Comparison of ENCODE assay signal across 27 cellular contexts in genomic region chr9:137359850-137360249, GRCh38.
"Had no signal": no experiment of that assay in that cellular context is flagged by ENCODE, and none has a peak within 500 bp of the region (broad histone marks: within the 10 kb centered on the region; RNA-seq: fewer than 3 reads in every experiment).

No MANE protein-coding gene starts in this region.

- H3K9me3 ChIP-seq: testis, thyroid gland had no signal

- H3K4me1 ChIP-seq: stomach, suprapubic skin, testis, thyroid gland, tibial artery, tibial nerve, transverse colon, upper lobe of right lung, uterus, vagina had no signal

- H3K36me3 ChIP-seq: suprapubic skin, thoracic aorta, thyroid gland, transverse colon, upper lobe of right lung, uterus had no signal

- FAIRE-seq: urothelium cell line had no signal

- H3K27me3 ChIP-seq: stomach, suprapubic skin, testis, thyroid gland, tibial artery, tibial nerve, transverse colon, upper lobe of left lung, upper lobe of right lung, uterus, vagina had no signal

- DNase-seq: stimulated activated CD4-positive, alpha-beta T cell treated with anti-CD3 and anti-CD28 coated beads, Interleukin-2, amount 100 ng/mL, for 48 hours; stimulated activated CD4-positive, alpha-beta T cell treated with anti-CD3 and anti-CD28 coated beads, Interleukin-4, amount 100 ng/mL, for 1 hour; stimulated activated CD4-positive, alpha-beta T cell treated with anti-CD3 and anti-CD28 coated beads, Interleukin-4, amount 100 ng/mL, for 24 hours; stimulated activated CD4-positive, alpha-beta T cell treated with anti-CD3 and anti-CD28 coated beads, Interleukin-4, amount 100 ng/mL, for 4 hours; stimulated activated CD8-positive, alpha-beta memory T cell treated with anti-CD3 and anti-CD28 coated beads, Interleukin-4, amount 100 ng/mL, for 48 hours; stimulated activated naive B cell treated with anti-CD40 and anti-IgM and Interleukin-4, amounts not matched to agents 10 μg/mL and 1 μg/mL and 100 μg/mL, for 72 hours; stimulated activated naive CD4-positive, alpha-beta T cell; stimulated activated naive CD4-positive, alpha-beta T cell treated with Interleukin-2 at 50 U/mL for 16 hours; stimulated activated naive CD8-positive, alpha-beta T cell treated with anti-CD3 and anti-CD28 coated beads, Interleukin-15, amount 100 ng/mL, for 72 hours; stimulated activated naive CD8-positive, alpha-beta T cell treated with anti-CD3 and anti-CD28 coated beads, Interleukin-15, Interleukin-2, amounts not matched to agents 100 U/mL and 50 U/mL, for 24 hours; stomach; substantia nigra; testis; thyroid gland; transverse colon; trophoblast cell; upper lobe of left lung; upper lobe of right lung; uterus had no signal

- ATAC-seq: stimulated activated effector memory CD8-positive, alpha-beta T cell treated with anti-CD3 and anti-CD28 coated beads, Interleukin-12 subunit alpha, Interleukin-12 subunit beta, amount 100 ng/mL, for 72 hours; stimulated activated memory B cell treated with anti-CD40 and anti-IgM and Interleukin-4, amounts not matched to agents 10 μg/mL and 1 μg/mL and 100 μg/mL, for 72 hours; stimulated activated naive B cell treated with anti-CD40 and anti-IgM and Interleukin-4, amounts not matched to agents 10 μg/mL and 1 μg/mL and 100 μg/mL, for 72 hours; stimulated activated naive CD8-positive, alpha-beta T cell treated with anti-CD3 and anti-CD28 coated beads, Interleukin-15, amount 100 ng/mL, for 72 hours; stimulated activated naive CD8-positive, alpha-beta T cell treated with anti-CD3 and anti-CD28 coated beads, Interleukin-15, Interleukin-2, amounts not matched to agents 100 U/mL and 50 U/mL, for 24 hours; upper lobe of right lung had no signal

- H3K4me3 ChIP-seq: stomach, suprapubic skin, testis, thoracic aorta, thyroid gland, tibial artery, tibial nerve, transverse colon, upper lobe of left lung, upper lobe of right lung, uterus, vagina had no signal

- H3K27ac ChIP-seq: stomach, suprapubic skin, testis, thoracic aorta, thyroid gland, tibial artery, tibial nerve, transverse colon, upper lobe of left lung, upper lobe of right lung, uterus, vagina had no signal
